24 cellular contexts compared by ENCODE assay signal in the genomic region with DNA sequence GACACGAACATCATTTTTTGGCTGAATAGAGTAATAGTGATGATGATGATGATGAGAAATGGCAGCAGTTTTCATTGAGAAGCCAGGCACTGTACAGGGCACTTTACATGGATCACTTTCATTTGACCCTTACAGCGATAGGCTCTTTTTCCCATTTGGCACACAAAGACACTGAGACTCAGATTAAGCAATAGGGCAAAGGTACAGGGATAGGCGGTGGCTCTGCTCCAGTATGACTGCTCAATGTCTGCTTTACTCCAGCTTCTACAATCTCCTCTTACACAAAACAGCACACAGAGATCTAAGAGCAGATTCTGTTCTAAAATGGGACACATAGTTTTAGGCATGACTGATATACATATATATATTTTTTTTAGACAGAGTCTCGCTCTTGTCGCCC. TPM values are rescaled to one million over a fixed set of nuclear protein-coding genes. Genes with fewer than 3 reads are reported as not detected.
"Had no signal": no experiment of that assay in that cellular context is flagged by ENCODE, and none has a peak within 500 bp of the region (broad histone marks: within the 10 kb centered on the region; RNA-seq: fewer than 3 reads in every experiment).

No MANE protein-coding gene starts in this region.

- DNase-seq: activated CD4-positive, alpha-beta memory T cell treated with anti-CD3 and anti-CD28 coated beads, Interleukin-2, amount 10 ng/mL, durations not matched to agents 7 days and 5 days; activated CD4-positive, alpha-beta T cell treated with anti-CD3 and anti-CD28 coated beads for 1 hour; activated CD4-positive, alpha-beta T cell treated with anti-CD3 and anti-CD28 coated beads, Interleukin-2, amount 10 ng/mL, durations not matched to agents 7 days and 5 days; activated CD8-positive, alpha-beta memory T cell treated with anti-CD3 and anti-CD28 coated beads, Interleukin-2, amount 50 U/mL, for 48 hours; activated gamma-delta T cell; activated naive CD4-positive, alpha-beta T cell treated with anti-CD3 and anti-CD28 coated beads, Interleukin-2, amount 50 U/mL, for 16 hours; activated T-cell treated with anti-CD3 and anti-CD28 coated beads, Interleukin-2, amount 50 U/mL, for 24 hours; amniotic stem cell; brain microvascular endothelial cell; cortex of kidney; effector memory CD8-positive, alpha-beta T cell; erythroblast; hippocampal formation; left lung; naive B cell; nucleus accumbens; psoas muscle; stimulated activated CD4-positive, alpha-beta T cell treated with anti-CD3 and anti-CD28 coated beads, Interleukin-12 subunit alpha, Interleukin-12 subunit beta, amount 100 ng/mL, for 4 hours; stimulated activated CD4-positive, alpha-beta T cell treated with anti-CD3 and anti-CD28 coated beads, Interleukin-4, amount 100 ng/mL, for 1 hour; stimulated activated naive CD8-positive, alpha-beta T cell treated with anti-CD3 and anti-CD28 coated beads, Interleukin-15, Interleukin-2, amounts not matched to agents 100 U/mL and 50 U/mL, for 24 hours; T-helper 2 cell; testis; trophoblast cell had no signal

- ATAC-seq: effector memory CD8-positive, alpha-beta T cell; gastroesophageal sphincter; left lung; stimulated activated naive CD8-positive, alpha-beta T cell treated with anti-CD3 and anti-CD28 coated beads, Interleukin-15, Interleukin-2, amounts not matched to agents 100 U/mL and 50 U/mL, for 24 hours had no signal

RNA-seq across cellular contexts. Expression of a gene that starts 40.6 kb away (rescaled TPM):
- total RNA-seq: activated CD4-positive, alpha-beta memory T cell treated with anti-CD3 and anti-CD28 coated beads, Interleukin-2, amount 10 ng/mL, durations not matched to agents 7 days and 5 days had no signal
